Comparison of ENCODE assay signal across 2 cellular contexts in the genomic region with DNA sequence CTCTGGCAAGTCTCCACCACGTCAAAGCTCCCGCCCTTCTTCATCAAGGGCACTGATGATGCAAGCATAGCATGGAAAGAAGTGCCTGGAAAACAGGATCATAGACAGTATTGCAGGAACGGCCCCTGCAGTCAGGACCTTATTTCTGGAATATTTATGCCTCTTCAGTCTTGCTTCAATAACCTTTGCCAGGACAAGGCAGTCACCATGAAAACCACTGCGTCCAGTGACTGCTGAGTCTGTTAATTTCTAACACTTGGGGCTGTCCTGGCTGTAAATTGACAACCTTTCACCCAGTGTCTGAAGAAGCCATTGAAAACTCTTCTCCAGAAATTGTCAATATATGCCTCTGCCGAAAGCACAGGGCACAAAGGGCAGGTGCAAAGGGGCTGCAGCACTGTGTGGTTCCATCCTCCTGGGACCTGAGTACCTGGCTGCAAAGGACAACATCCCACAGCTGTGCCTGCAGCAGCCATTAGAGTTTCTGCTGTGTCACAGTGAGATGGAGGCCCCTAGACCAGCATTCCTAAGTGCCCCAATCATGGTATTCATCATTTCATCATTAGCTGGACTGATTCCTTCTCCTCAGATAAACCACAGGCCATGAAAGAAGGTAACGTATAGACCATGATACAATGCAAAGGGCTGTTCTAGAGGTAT.
TF ChIP-seq lines count a peak whose summit lies in the region.

No MANE protein-coding gene starts in this region.

TF ChIP-seq in IMR-90, 13 proteins besides CTCF, POLR2A, EP300 and RAD21:
- TF ChIP-seq ELK1 (IDR thresholded peaks at IDR 0.05; ENCODE audit: borderline replicate concordance, low read depth, low read length) (no peak), NFE2L2 (IDR thresholded peaks at IDR 0.05; ENCODE audit: low read depth, low read length) (peak; percentile 74), USF2 (IDR thresholded peaks at IDR 0.05; ENCODE audit: low read depth, low read length) (no peak), SMC3 (IDR thresholded peaks at IDR 0.05; ENCODE audit: low read depth, low read length) (no peak), MAZ (IDR thresholded peaks at IDR 0.05; ENCODE audit: borderline replicate concordance, low read depth, low read length) (no peak)
TF ChIP-seq in IMR-90: peak in this region for 1.

TF ChIP-seq in GM12878, 131 proteins besides CTCF, POLR2A, EP300 and RAD21:
- TF ChIP-seq MEF2B (IDR thresholded peaks at IDR 0.05; ENCODE audit: partially characterized antibody, poor library complexity, severe bottlenecking) (peak; percentile 21), CREB1 (IDR thresholded peaks at IDR 0.05; ENCODE audit: low read depth) (no peak), CHD4 (IDR thresholded peaks at IDR 0.05) (no peak), SREBF2 (IDR thresholded peaks at IDR 0.05; ENCODE audit: low read length) (no peak)
